Comparison of ENCODE assay signal across 8 cellular contexts in the genomic region with DNA sequence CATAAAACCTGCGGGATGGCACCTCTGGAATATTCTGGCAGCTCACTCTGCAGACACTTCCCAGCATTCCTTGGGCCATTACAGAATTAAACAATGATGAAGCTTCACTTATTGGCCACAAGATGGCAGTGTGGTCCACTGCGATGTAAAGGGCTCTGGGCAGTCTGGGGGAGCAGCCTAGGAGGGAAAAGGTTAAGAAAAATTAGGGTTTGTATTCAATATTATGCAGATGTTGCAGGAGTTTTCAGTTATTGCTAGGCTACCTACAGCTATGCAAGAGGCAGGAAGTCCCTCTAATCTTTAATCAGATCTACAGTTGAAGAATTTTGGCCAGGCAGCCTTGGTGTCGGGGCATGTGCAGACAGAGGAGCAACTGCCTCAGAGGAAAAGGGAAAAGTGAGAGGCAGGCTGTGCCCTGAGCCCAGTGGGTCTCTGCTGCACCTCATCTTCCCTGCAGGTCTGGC.
DNase-seq lines count a peak whose midpoint lies in the region; ATAC-seq and TF ChIP-seq lines count a peak whose summit lies in the region.

No MANE protein-coding gene starts in this region.

- peaks cover 35% of the 10 kb centered on the region for H3K4me1 Mint-ChIP-seq in activated CD8-positive, alpha-beta T cell treated with anti-CD3 and anti-CD28 coated beads for 36 hours (ENCODE audit: low read depth)

- no peaks in the 10 kb centered on the region for H3K36me3 Mint-ChIP-seq in activated CD8-positive, alpha-beta T cell treated with anti-CD3 and anti-CD28 coated beads for 36 hours (ENCODE audit: low read depth)

- peak; percentile 94 for ATAC-seq in GM18870 (IDR thresholded peaks at IDR 0.05; ENCODE audit: unreplicated experiment)
- ATAC-seq in HG02981 (IDR thresholded peaks at IDR 0.05; ENCODE audit: unreplicated experiment), result peak; percentile 90
- ATAC-seq in activated CD8-positive, alpha-beta T cell treated with anti-CD3 and anti-CD28 coated beads for 36 hours, result peak; percentile 80
- peak; percentile 78 to 92 (median 85) for ATAC-seq in psoas muscle

- H3K27me3 ChIP-seq in psoas muscle (ENCODE audit: insufficient read depth in 3 of 3, low read length in 2 of 3), result no peaks in the 10 kb centered on the region

- DNase-seq in D341Med (ENCODE audit: low spot score), result peak; percentile 74
- DNase-seq in NCI-H187 treated with DMSO at 0.1 percent for 48 hours (lab: John Stamatoyannopoulos, UW), result peak; percentile 7
- peak; percentile 49 for DNase-seq in activated CD8-positive, alpha-beta T cell treated with anti-CD3 and anti-CD28 coated beads for 36 hours
- peak; percentile 66 for DNase-seq in glomerular visceral epithelial cell (ENCODE audit: extremely low spot score)
- no peak for DNase-seq in psoas muscle
- DNase-seq in activated CD4-positive, CD25-positive, alpha-beta regulatory T cell treated with anti-CD3 and anti-CD28 coated beads, Interleukin-2, amount 50 U/mL, for 72 hours, result no peak

- 16 to 26% (median 18%) methylated on average over 3 of the region's 3 CpGs for WGBS in psoas muscle, 3 donors

- intact Hi-C loops in activated CD8-positive, alpha-beta T cell treated with anti-CD3 and anti-CD28 coated beads for 36 hours (cut with micrococcal nuclease), result no loop called here
- intact Hi-C loops in psoas muscle (cut with DNase I), result no loop called here

- H3K4me3 Mint-ChIP-seq in activated CD8-positive, alpha-beta T cell treated with anti-CD3 and anti-CD28 coated beads for 36 hours, result no peak overlapping the region

- no peak overlapping the region for H3K27ac ChIP-seq in psoas muscle

- CTCF ChIA-PET in activated CD8-positive, alpha-beta T cell treated with anti-CD3 and anti-CD28 coated beads for 36 hours (lab: Charles Lee), result interaction anchor here (0.7 to 6.3 kb wide), 24 partner anchors 8 to 487 kb away, joined by 3 to 42 read pairs (median 6); no protein-coding TSS in a partner anchor

- H3K4me1 ChIP-seq in psoas muscle, result no peaks in the 10 kb centered on the region

- no peaks in the 10 kb centered on the region for H3K36me3 ChIP-seq in psoas muscle (ENCODE audit: insufficient read depth in 1 of 2, low read depth in 1 of 2)

- H3K9me3 ChIP-seq in psoas muscle, result no peaks in the 10 kb centered on the region

- H3K27ac Mint-ChIP-seq in activated CD8-positive, alpha-beta T cell treated with anti-CD3 and anti-CD28 coated beads for 36 hours, result peak overlapping the region; percentile 35

- POLR2A ChIA-PET in activated CD8-positive, alpha-beta T cell treated with anti-CD3 and anti-CD28 coated beads for 36 hours (lab: Charles Lee), result interaction anchor here (0.8 kb wide), 1 partner anchor 295 kb away, joined by 3 read pairs; no protein-coding TSS in a partner anchor

- TF ChIP-seq CTCF in activated CD8-positive, alpha-beta T cell treated with anti-CD3 and anti-CD28 coated beads for 36 hours (IDR thresholded peaks at IDR 0.05), result peak; percentile 75
- TF ChIP-seq CTCF in psoas muscle (IDR thresholded peaks at IDR 0.05), result peak; percentile 61

- no peaks in the 10 kb centered on the region for H3K27me3 Mint-ChIP-seq in activated CD8-positive, alpha-beta T cell treated with anti-CD3 and anti-CD28 coated beads for 36 hours

- H3K9me3 Mint-ChIP-seq in activated CD8-positive, alpha-beta T cell treated with anti-CD3 and anti-CD28 coated beads for 36 hours, result no peaks in the 10 kb centered on the region

- no peak overlapping the region for H3K4me3 ChIP-seq in psoas muscle

Comparison
In these comparisons a context has a peak if more than half of its experiments do, and no peak if none do; other contexts are left out.
1. DNase-seq: peak in D341Med (single experiment), NCI-H187 treated with DMSO at 0.1 percent for 48 hours (single experiment), activated CD8-positive, alpha-beta T cell treated with anti-CD3 and anti-CD28 coated beads for 36 hours (single experiment) and glomerular visceral epithelial cell (single experiment); none in psoas muscle (0 of 2) and activated CD4-positive, CD25-positive, alpha-beta regulatory T cell treated with anti-CD3 and anti-CD28 coated beads, Interleukin-2, amount 50 U/mL, for 72 hours (single experiment).
2. Peak in every context shown above with its lines, with median percentiles within 50 percentile points of each other: ATAC-seq.